18 cellular contexts compared by ENCODE assay signal in the genomic region with DNA sequence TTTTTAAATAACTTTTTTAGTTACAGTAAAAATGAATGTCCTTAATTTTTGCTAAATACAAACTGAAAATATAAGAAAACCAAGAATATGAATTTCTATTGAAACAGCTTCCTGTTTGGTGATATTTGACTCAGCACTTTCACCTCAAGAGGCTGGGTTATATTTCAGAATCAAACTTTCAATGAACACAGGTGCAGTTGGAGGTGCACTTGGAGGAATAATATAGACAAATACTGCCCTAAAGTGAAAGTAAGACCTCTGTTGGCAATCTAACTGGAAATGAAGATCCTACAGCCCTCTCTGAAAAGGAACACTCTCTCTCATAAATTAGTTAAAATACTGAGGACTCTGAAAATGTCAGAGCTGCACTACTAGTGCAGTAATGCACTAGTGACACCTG.
DNase-seq lines count a peak whose midpoint lies in the region; ATAC-seq, FAIRE-seq and TF ChIP-seq lines count a peak whose summit lies in the region.
"Had no signal": no experiment of that assay in that cellular context is flagged by ENCODE, and none has a peak within 500 bp of the region (broad histone marks: within the 10 kb centered on the region; RNA-seq: fewer than 3 reads in every experiment).

No MANE protein-coding gene starts in this region.

- no peak overlapping the region for H3K27ac Mint-ChIP-seq in nephron progenitor cell
- H3K27ac Mint-ChIP-seq: B cell, nephron had no signal

- peak; percentile 72 for ATAC-seq in DND-41 (ENCODE audit: insufficient read depth, low read depth)
- peak; percentile 81 for ATAC-seq in HG02678 (IDR thresholded peaks at IDR 0.05; ENCODE audit: unreplicated experiment)
- ATAC-seq in GM18873 (IDR thresholded peaks at IDR 0.05; ENCODE audit: low FRiP score, unreplicated experiment), result no peak
- ATAC-seq: Panc1, upper lobe of right lung had no signal

- peaks cover 74% of the 10 kb centered on the region for H3K36me3 Mint-ChIP-seq in nephron progenitor cell (ENCODE audit: low read depth)

- H3K4me2 ChIP-seq in DND-41 (ENCODE audit: insufficient read depth, low read length), result no peak overlapping the region

- intact Hi-C loops in posterior cingulate gyrus (cut with DNase I), result no loop called here

- H3K9me3 Mint-ChIP-seq in nephron progenitor cell, result peaks cover 16% of the 10 kb centered on the region

- peaks cover 10% of the 10 kb centered on the region; the same call in 1 of the 2 replicates for H3K4me1 ChIP-seq in DND-41 (ENCODE audit: insufficient read depth, low read length)
- H3K4me1 ChIP-seq: left ventricle myocardium inferior, upper lobe of right lung had no signal

- H3K36me3 ChIP-seq in DND-41 (ENCODE audit: insufficient read depth, low read length), result peaks cover 68% of the 10 kb centered on the region
- H3K36me3 ChIP-seq: left ventricle myocardium inferior, upper lobe of right lung had no signal

- no peak overlapping the region for H2AFZ ChIP-seq in DND-41 (ENCODE audit: low read depth, low read length)

- H3K4me1 Mint-ChIP-seq in nephron progenitor cell, result no peaks in the 10 kb centered on the region
- H3K4me1 Mint-ChIP-seq: nephron had no signal

- H3K27me3 ChIP-seq in DND-41 (ENCODE audit: insufficient read depth, low read length, poor library complexity), result no peaks in the 10 kb centered on the region
- H3K27me3 ChIP-seq: upper lobe of right lung had no signal

- peak overlapping the region; percentile 5; the same call in 1 of the 2 replicates for H3K27ac ChIP-seq in DND-41 (ENCODE audit: low read length)
- H3K27ac ChIP-seq: GM23248, left ventricle myocardium inferior, skin epidermis, upper lobe of right lung had no signal

- FAIRE-seq in GM19239 (lab: Jason Lieb, UNC), result peak; percentile 53
- FAIRE-seq: astrocyte had no signal

- H3K4me3 ChIP-seq in DND-41 (ENCODE audit: low read depth in 1 of 2, low read length in 2 of 2), result no peak overlapping the region
- H3K4me3 ChIP-seq: GM23248, left ventricle myocardium inferior, skin epidermis, upper lobe of right lung had no signal

- H3K4me3 Mint-ChIP-seq in nephron progenitor cell, result no peak overlapping the region
- H3K4me3 Mint-ChIP-seq: B cell, nephron had no signal

- no peaks in the 10 kb centered on the region for H3K9me3 ChIP-seq in DND-41 (ENCODE audit: insufficient read depth, low read length, severe bottlenecking)
- H3K9me3 ChIP-seq: upper lobe of right lung had no signal

- TF ChIP-seq CTCF in DND-41 (IDR thresholded peaks at IDR 0.05; ENCODE audit: borderline replicate concordance, extremely low read depth, low read length, poor library complexity, severe bottlenecking) (no peak), nephron progenitor cell (IDR thresholded peaks at IDR 0.05) (no peak)

- no peaks in the 10 kb centered on the region for H3K27me3 Mint-ChIP-seq in nephron progenitor cell (ENCODE audit: low read depth, poor library complexity)
- H3K27me3 Mint-ChIP-seq: B cell had no signal

- no peaks in the 10 kb centered on the region for H4K20me1 ChIP-seq in DND-41 (ENCODE audit: insufficient read depth, low read length)

- DNase-seq in DND-41, result no peak
- DNase-seq in GM19239 (ENCODE audit: insufficient read length, low spot score), result peak; percentile 1
- peak; percentile 79 for DNase-seq in NCI-H1105 treated with DMSO at 0.1 percent for 48 hours (lab: John Stamatoyannopoulos, UW)
- DNase-seq in posterior cingulate gyrus, result no peak
- DNase-seq in nephron progenitor cell, result no peak
- no peak for DNase-seq in occipital lobe (lab: John Stamatoyannopoulos, UW)
- DNase-seq: GF-D8, GM23248, left ventricle myocardium inferior, NCI-H1092 treated with DMSO at 0.1 percent for 48 hours, upper lobe of right lung had no signal

- no peak overlapping the region for H3K9ac ChIP-seq in DND-41 (ENCODE audit: low read depth, low read length)
- H3K9ac ChIP-seq: GM23248 had no signal

- no peaks in the 10 kb centered on the region for H3K79me2 ChIP-seq in DND-41 (ENCODE audit: insufficient read depth, low read length)

Comparison
In these comparisons a context has a peak if more than half of its experiments do, and no peak if none do; other contexts are left out.
1. DNase-seq: peak in GM19239 (single experiment) and NCI-H1105 treated with DMSO at 0.1 percent for 48 hours (single experiment); none in DND-41 (single experiment), posterior cingulate gyrus (0 of 10), nephron progenitor cell (single experiment) and occipital lobe (single experiment).